In genomic region chr17:77282524-77283515, GRCh38 we compare ENCODE assay signal across 8 cellular contexts.
DNase-seq lines count a peak whose midpoint lies in the region; ATAC-seq and TF ChIP-seq lines count a peak whose summit lies in the region.

No MANE protein-coding gene starts in this region.

- peaks cover 12% of the 10 kb centered on the region for H3K27me3 ChIP-seq in CD4-positive, alpha-beta T cell (ENCODE audit: control insufficient read depth, insufficient read depth, low read length)
- H3K27me3 ChIP-seq in HUES48 (ENCODE audit: control insufficient read depth, insufficient read depth, low read length) = peaks cover 22% of the 10 kb centered on the region
- H3K27me3 ChIP-seq in mucosa of rectum (ENCODE audit: control insufficient read depth in 2 of 2, insufficient read depth in 2 of 2, low read length in 2 of 2) = peaks cover 0 to 3% of the 10 kb centered on the region in 2 donors

- peaks cover 33% of the 10 kb centered on the region for H3K4me1 ChIP-seq in HUES48 (ENCODE audit: control insufficient read depth, insufficient read depth, low read length)
- peaks cover 45 to 47% of the 10 kb centered on the region in 2 donors for H3K4me1 ChIP-seq in mucosa of rectum (ENCODE audit: control insufficient read depth in 2 of 2, insufficient read depth in 2 of 2, low read length in 2 of 2)

- H3K4me1 Mint-ChIP-seq in CD4-positive, alpha-beta T cell (ENCODE audit: low read depth) = peaks cover 14% of the 10 kb centered on the region

- intact Hi-C loops in CD4-positive, alpha-beta T cell (cut with DNase I, micrococcal nuclease) = loop anchor here in 1 of 2 experiments (5.0 kb wide), 2 partner anchors 89 to 674 kb away; partner anchors contain the start of gene TNRC6C

- no peak overlapping the region for H3K27ac ChIP-seq in CD4-positive, alpha-beta T cell (ENCODE audit: low read depth, low read length)
- no peak overlapping the region for H3K27ac ChIP-seq in HUES48 (ENCODE audit: low read depth, low read length)
- H3K27ac ChIP-seq in mucosa of rectum (ENCODE audit: low read depth in 2 of 2, low read length in 2 of 2) = peak overlapping the region; percentile 88 to 93

- peaks cover 8% of the 10 kb centered on the region for H3K36me3 Mint-ChIP-seq in CD4-positive, alpha-beta T cell (ENCODE audit: low read depth)

- H3K27me3 Mint-ChIP-seq in CD4-positive, alpha-beta T cell = peaks cover 15% of the 10 kb centered on the region

- ATAC-seq in CD4-positive, alpha-beta T cell (ENCODE audit: poor library complexity) = no peak
- ATAC-seq in HG02571 (IDR thresholded peaks at IDR 0.05; ENCODE audit: unreplicated experiment) = no peak

- no peaks in the 10 kb centered on the region for H3K9me3 ChIP-seq in CD4-positive, alpha-beta T cell (ENCODE audit: control insufficient read depth, low read length)
- H3K9me3 ChIP-seq in HUES48 (ENCODE audit: control insufficient read depth, insufficient read depth, low read length) = no peaks in the 10 kb centered on the region
- no peaks in the 10 kb centered on the region for H3K9me3 ChIP-seq in mucosa of rectum (ENCODE audit: control insufficient read depth in 2 of 2, low read length in 2 of 2)

- H3K36me3 ChIP-seq in HUES48 (ENCODE audit: control insufficient read depth, insufficient read depth, low read length) = no peaks in the 10 kb centered on the region
- H3K36me3 ChIP-seq in mucosa of rectum (ENCODE audit: control insufficient read depth in 2 of 2, insufficient read depth in 2 of 2, low read length in 2 of 2) = no peaks in the 10 kb centered on the region

- peak overlapping the region; percentile 85 for H3K27ac Mint-ChIP-seq in CD4-positive, alpha-beta T cell

- CTCF ChIA-PET in CD4-positive, alpha-beta T cell (lab: Charles Lee) = interaction anchor here (0.5 kb wide), 1 partner anchor 174 kb away, joined by 3 read pairs; no protein-coding TSS in a partner anchor

- H3K9ac ChIP-seq in HUES48 (ENCODE audit: low read depth, low read length) (no peak overlapping the region), mucosa of rectum (ENCODE audit: low read depth in 1 of 2, low read length in 2 of 2) (peak overlapping the region; percentile 27 to 95)

- no peak for TF ChIP-seq CTCF in CD4-positive, alpha-beta T cell (IDR thresholded peaks at IDR 0.05)
- no peak for TF ChIP-seq CTCF in foreskin fibroblast (IDR thresholded peaks at IDR 0.05; ENCODE audit: low read depth, low read length)

- DNase-seq in CD4-positive, alpha-beta T cell = no peak
- DNase-seq in astrocyte of the hippocampus (ENCODE audit: low read depth, low spot score) (peak; percentile 87), NOMO-1 treated with dmso at 0.1 percent for 144 hours (lab: John Stamatoyannopoulos, UW; ENCODE audit: unreplicated experiment) (no peak), foreskin fibroblast (no peak), ecto neural progenitor cell (ENCODE audit: low spot score) (no peak)

- POLR2A ChIA-PET in CD4-positive, alpha-beta T cell (lab: Charles Lee) = no interaction called here

- H3K4me3 ChIP-seq in HUES48 (ENCODE audit: low read depth, low read length) (peak overlapping the region; percentile 88), mucosa of rectum (ENCODE audit: low read length in 2 of 2) (peak overlapping the region; percentile 76 to 79), foreskin fibroblast (ENCODE audit: low read depth in 1 of 2, low read length in 2 of 2) (no peak overlapping the region)

- no peaks in the 10 kb centered on the region for H3K9me3 Mint-ChIP-seq in CD4-positive, alpha-beta T cell

- peak overlapping the region; percentile 88 for H3K4me3 Mint-ChIP-seq in CD4-positive, alpha-beta T cell

Comparison
In these comparisons a context has a peak if more than half of its experiments do, and no peak if none do; other contexts are left out.
1. H3K27ac ChIP-seq: peak in mucosa of rectum (2 of 2); none in CD4-positive, alpha-beta T cell (single experiment) and HUES48 (single experiment).
2. H3K4me3 ChIP-seq: peak in HUES48 (single experiment) and mucosa of rectum (2 of 2); none in foreskin fibroblast (0 of 2).